In genomic region chr19:9140159-9140874, GRCh38 we compare ENCODE assay signal across 1 cellular context.
TF ChIP-seq lines count a peak whose summit lies in the region.

ZNF317 (plus strand) TSS chr19:9140397; CDS start chr19:9156017, 15,620 bp downstream.

TF ChIP-seq in K562, 482 proteins besides CTCF, POLR2A, EP300 and RAD21 (continued from another document and continues in another):
- peak; percentile 71; the same call in 1 of the 2 replicates for TF ChIP-seq ATF6 (CRISPR knock-in tag; IDR thresholded peaks at IDR 0.05)
- TF ChIP-seq KAT8 (IDR thresholded peaks at IDR 0.05; ENCODE audit: low read depth) = 0 out of 2 replicates have a peak, but pooled peaks have one; percentile 54
- TF ChIP-seq RUNX1 (IDR thresholded peaks at IDR 0.05; ENCODE audit: low read depth) = no peak
- TF ChIP-seq DEAF1 (CRISPR knock-in tag; IDR thresholded peaks at IDR 0.05) = no peak
- no peak for TF ChIP-seq ZNF277 (CRISPR knock-in tag; IDR thresholded peaks at IDR 0.05; ENCODE audit: borderline replicate concordance)
- TF ChIP-seq HEY1 (CRISPR knock-in tag; IDR thresholded peaks at IDR 0.05; ENCODE audit: borderline replicate concordance) = no peak
- TF ChIP-seq NFIC (IDR thresholded peaks at IDR 0.05) = peak; percentile 15; the same call in 1 of the 2 replicates
- TF ChIP-seq CREBBP (IDR thresholded peaks at IDR 0.05; ENCODE audit: low read depth, low read length) = no peak
- TF ChIP-seq ZBTB34 (CRISPR knock-in tag; IDR thresholded peaks at IDR 0.05) = no peak
- no peak for TF ChIP-seq MAFG (tag; conservative IDR thresholded peaks at IDR 0.05)
- TF ChIP-seq ZNF41 (CRISPR knock-in tag; conservative IDR thresholded peaks at IDR 0.05) = no peak
- TF ChIP-seq FOXO4 (CRISPR knock-in tag; IDR thresholded peaks at IDR 0.05) = no peak
- no peak for TF ChIP-seq BMI1 (IDR thresholded peaks at IDR 0.05; ENCODE audit: low read length)
- 0 out of 2 replicates have a peak, but pooled peaks have one; percentile 27 for TF ChIP-seq ZBTB17 (CRISPR knock-in tag; IDR thresholded peaks at IDR 0.05)
- no peak for TF ChIP-seq HBP1 (CRISPR knock-in tag; IDR thresholded peaks at IDR 0.05)
- no peak for TF ChIP-seq KLF10 (CRISPR knock-in tag; IDR thresholded peaks at IDR 0.05)
- peak; percentile 85 for TF ChIP-seq TAF9B (IDR thresholded peaks at IDR 0.05; ENCODE audit: partially characterized antibody)
- TF ChIP-seq RHOXF2B (CRISPR knock-in tag; conservative IDR thresholded peaks at IDR 0.05) = no peak
- peak; percentile 50 to 77 for TF ChIP-seq E2F6 (IDR thresholded peaks at IDR 0.05; ENCODE audit: borderline replicate concordance in 1 of 2, extremely low read depth in 1 of 2, insufficient read depth in 1 of 2, insufficient read length in 1 of 2, low read depth in 1 of 2, low read length in 1 of 2, poor library complexity in 1 of 2, severe bottlenecking in 1 of 2)
- TF ChIP-seq ZNF232 (CRISPR knock-in tag; IDR thresholded peaks at IDR 0.05) = no peak
- no peak for TF ChIP-seq PHTF2 (CRISPR knock-in tag; IDR thresholded peaks at IDR 0.05)
- TF ChIP-seq SREBF1 (IDR thresholded peaks at IDR 0.05; ENCODE audit: borderline replicate concordance, low read depth, low read length) = no peak
- TF ChIP-seq NBN (IDR thresholded peaks at IDR 0.05; ENCODE audit: low read depth) = no peak
- TF ChIP-seq TFAM (CRISPR knock-in tag; conservative IDR thresholded peaks at IDR 0.05) = no peak
- TF ChIP-seq NFXL1 (CRISPR knock-in tag; IDR thresholded peaks at IDR 0.05) = no peak
- TF ChIP-seq ELF1 (tag; IDR thresholded peaks at IDR 0.05) = peak; percentile 100
- 0 out of 2 replicates have a peak, but pooled peaks have one; percentile 48 for TF ChIP-seq ZFP91 (CRISPR knock-in tag; IDR thresholded peaks at IDR 0.05)
- no peak for TF ChIP-seq RFX7 (CRISPR knock-in tag; IDR thresholded peaks at IDR 0.05)
- TF ChIP-seq RB1 (IDR thresholded peaks at IDR 0.05; ENCODE audit: low read depth) = peak; percentile 75; the same call in 1 of the 2 replicates
- TF ChIP-seq TAF15 (IDR thresholded peaks at IDR 0.05; ENCODE audit: low read depth, low read length) = no peak
- TF ChIP-seq KAT2B (IDR thresholded peaks at IDR 0.05; ENCODE audit: low read depth, low read length) = no peak
- TF ChIP-seq TBL1XR1 (IDR thresholded peaks at IDR 0.05; ENCODE audit: low read length in 2 of 2) = no peak
- TF ChIP-seq ZFX (CRISPR knock-in tag; IDR thresholded peaks at IDR 0.05) = peak; percentile 76
- no peak for TF ChIP-seq FOXM1 (IDR thresholded peaks at IDR 0.05; ENCODE audit: low read depth)
- TF ChIP-seq FOXM1 (CRISPR knock-in tag; IDR thresholded peaks at IDR 0.05; ENCODE audit: low read depth) = no peak
- no peak for TF ChIP-seq KLF1 (tag; IDR thresholded peaks at IDR 0.05)
- no peak for TF ChIP-seq DACH1 (IDR thresholded peaks at IDR 0.05; ENCODE audit: partially characterized antibody)
- no peak; the same call in 1 of the 2 replicates for TF ChIP-seq MAX (CRISPR knock-in tag; IDR thresholded peaks at IDR 0.05)
- TF ChIP-seq FOXK2 (conservative IDR thresholded peaks at IDR 0.05 in 1 of 2, IDR thresholded peaks at IDR 0.05 in 1 of 2; ENCODE audit: low read depth in 2 of 2) = peak in 1 of 2 experiments; percentile 17; a peak in 1 of 4 replicates
- no peak for TF ChIP-seq STAG1 (CRISPR knock-in tag; IDR thresholded peaks at IDR 0.05; ENCODE audit: borderline replicate concordance)
- no peak for TF ChIP-seq TGIF2 (CRISPR knock-in tag; IDR thresholded peaks at IDR 0.05)
- TF ChIP-seq TCF7 (IDR thresholded peaks at IDR 0.05; ENCODE audit: borderline replicate concordance) = no peak
- 0 out of 2 replicates have a peak, but pooled peaks have one; percentile 38 for TF ChIP-seq E2F1 (CRISPR knock-in tag; IDR thresholded peaks at IDR 0.05)
- TF ChIP-seq ZNF583 (CRISPR knock-in tag; IDR thresholded peaks at IDR 0.05) = no peak
- no peak for TF ChIP-seq CBFB (CRISPR knock-in tag; IDR thresholded peaks at IDR 0.05)
- TF ChIP-seq ETV5 (CRISPR knock-in tag; IDR thresholded peaks at IDR 0.05; ENCODE audit: low read depth) = peak; percentile 69
- peak; percentile 61 for TF ChIP-seq USF2 (CRISPR knock-in tag; IDR thresholded peaks at IDR 0.05)
- peak; percentile 71; the same call in 1 of the 2 replicates for TF ChIP-seq BRD4 (IDR thresholded peaks at IDR 0.05)
- TF ChIP-seq SNAPC5 (CRISPR knock-in tag; IDR thresholded peaks at IDR 0.05) = no peak
- TF ChIP-seq HNRNPLL (IDR thresholded peaks at IDR 0.05; ENCODE audit: low read depth, low read length, poor library complexity, severe bottlenecking) = peak; percentile 35
- TF ChIP-seq SRSF3 (IDR thresholded peaks at IDR 0.05; ENCODE audit: insufficient read depth, low read length) = no peak
- TF ChIP-seq ELF4 (CRISPR knock-in tag; IDR thresholded peaks at IDR 0.05) = peak; percentile 98
- peak; percentile 67 for TF ChIP-seq SMAD1 (IDR thresholded peaks at IDR 0.05; ENCODE audit: low read depth, low read length, partially characterized antibody)
- TF ChIP-seq ZNF280B (CRISPR knock-in tag; IDR thresholded peaks at IDR 0.05) = no peak
- TF ChIP-seq ADNP (tag; IDR thresholded peaks at IDR 0.05) = no peak
- TF ChIP-seq ZNF311 (CRISPR knock-in tag; IDR thresholded peaks at IDR 0.05) = no peak
